ENCODE assay signal across 8 cellular contexts in genomic region chr10:102776779-102777417, GRCh38. TPM values are rescaled to one million over a fixed set of nuclear protein-coding genes. Genes with fewer than 3 reads are reported as not detected.
DNase-seq lines count a peak whose midpoint lies in the region; ATAC-seq and TF ChIP-seq lines count a peak whose summit lies in the region.

No MANE protein-coding gene starts in this region.

- H3K36me3 ChIP-seq in right atrium auricular region (no peaks in the 10 kb centered on the region), psoas muscle (ENCODE audit: insufficient read depth in 1 of 2, low read depth in 1 of 2) (no peaks in the 10 kb centered on the region)
- peaks cover 3% of the 10 kb centered on the region for H3K36me3 ChIP-seq in effector memory CD4-positive, alpha-beta T cell (ENCODE audit: control insufficient read depth, insufficient read depth, low read length)

- H3K27ac ChIP-seq in right atrium auricular region, result peak overlapping the region; percentile 95 to 99
- peak overlapping the region; percentile 98 for H3K27ac ChIP-seq in psoas muscle
- no peak overlapping the region for H3K27ac ChIP-seq in effector memory CD4-positive, alpha-beta T cell (ENCODE audit: insufficient read depth, low read length, poor library complexity, severe bottlenecking)

- no peak overlapping the region for H3K4me3 Mint-ChIP-seq in activated CD4-positive, alpha-beta T cell treated with anti-CD3 and anti-CD28 coated beads, Interleukin-2, amount 10 ng/mL, durations not matched to agents 24 days and 14 days

- peaks cover 41% of the 10 kb centered on the region for H3K4me1 Mint-ChIP-seq in activated CD4-positive, alpha-beta T cell treated with anti-CD3 and anti-CD28 coated beads, Interleukin-2, amount 10 ng/mL, durations not matched to agents 24 days and 14 days

- peaks cover 0 to 90% of the 10 kb centered on the region in 2 donors for H3K4me1 ChIP-seq in right atrium auricular region
- peaks cover 77% of the 10 kb centered on the region for H3K4me1 ChIP-seq in psoas muscle
- H3K4me1 ChIP-seq in effector memory CD4-positive, alpha-beta T cell (ENCODE audit: control insufficient read depth, insufficient read depth, low read length, poor library complexity, severe bottlenecking), result peaks cover 11% of the 10 kb centered on the region

- intact Hi-C loops in activated CD4-positive, alpha-beta T cell treated with anti-CD3 and anti-CD28 coated beads, Interleukin-2, amount 10 ng/mL, durations not matched to agents 24 days and 14 days (cut with micrococcal nuclease), result loop anchor here (2.0 kb wide), 1 partner anchor 14 kb away; no protein-coding TSS in a partner anchor
- intact Hi-C loops in psoas muscle (cut with DNase I), result loop anchor here (2.0 to 10.0 kb wide), 3 partner anchors 20 to 132 kb away; partner anchors contain the start of gene TRIM8 (in 1 of the 2)

- no peaks in the 10 kb centered on the region for H3K27me3 ChIP-seq in right atrium auricular region
- no peaks in the 10 kb centered on the region for H3K27me3 ChIP-seq in psoas muscle (ENCODE audit: insufficient read depth in 3 of 3, low read length in 2 of 3)
- H3K27me3 ChIP-seq in effector memory CD4-positive, alpha-beta T cell (replicated peaks; ENCODE audit: control insufficient read depth, insufficient read depth, low read length, poor library complexity, severe bottlenecking), result no peaks in the 10 kb centered on the region

- 3 to 4% (median 4%) methylated on average over 9 of the region's 9 CpGs for WGBS in psoas muscle, 3 donors

- peaks cover 21% of the 10 kb centered on the region for H3K36me3 Mint-ChIP-seq in activated CD4-positive, alpha-beta T cell treated with anti-CD3 and anti-CD28 coated beads, Interleukin-2, amount 10 ng/mL, durations not matched to agents 24 days and 14 days (ENCODE audit: low read depth)

- H3K27ac Mint-ChIP-seq in activated CD4-positive, alpha-beta T cell treated with anti-CD3 and anti-CD28 coated beads, Interleukin-2, amount 10 ng/mL, durations not matched to agents 24 days and 14 days, result peak overlapping the region; percentile 9

- H3K9me3 ChIP-seq in right atrium auricular region (no peaks in the 10 kb centered on the region), psoas muscle (no peaks in the 10 kb centered on the region)
- no peaks in the 10 kb centered on the region for H3K9me3 ChIP-seq in effector memory CD4-positive, alpha-beta T cell (ENCODE audit: control insufficient read depth, low read length)

- ATAC-seq in psoas muscle, result peak; percentile 71 to 81 (median 74)
- ATAC-seq in HG03280 (IDR thresholded peaks at IDR 0.05; ENCODE audit: unreplicated experiment), result no peak

- no peaks in the 10 kb centered on the region for H3K27me3 Mint-ChIP-seq in activated CD4-positive, alpha-beta T cell treated with anti-CD3 and anti-CD28 coated beads, Interleukin-2, amount 10 ng/mL, durations not matched to agents 24 days and 14 days

- H3K9me3 Mint-ChIP-seq in activated CD4-positive, alpha-beta T cell treated with anti-CD3 and anti-CD28 coated beads, Interleukin-2, amount 10 ng/mL, durations not matched to agents 24 days and 14 days, result no peaks in the 10 kb centered on the region

- H3K4me3 ChIP-seq in right atrium auricular region (peak overlapping the region; percentile 50 to 56), psoas muscle (peak overlapping the region; percentile 81)
- H3K4me3 ChIP-seq in effector memory CD4-positive, alpha-beta T cell (ENCODE audit: insufficient read depth, low read depth, low read length, poor library complexity, severe bottlenecking), result no peak overlapping the region

- no peak for DNase-seq in activated CD4-positive, alpha-beta T cell treated with anti-CD3 and anti-CD28 coated beads, Interleukin-2, amount 10 ng/mL, durations not matched to agents 24 days and 14 days
- DNase-seq in activated CD4-positive, alpha-beta T cell treated with anti-CD3 and anti-CD28 coated beads, Interleukin-2, amount 50 U/mL, for 1 hour, result no peak
- DNase-seq in amygdala (lab: John Stamatoyannopoulos, UW), result peak in 40 of 56 donors; percentile 15 to 67 (median 36)
- peak; percentile 96 for DNase-seq in right atrium auricular region (ENCODE audit: low spot score)
- DNase-seq in psoas muscle, result peak; percentile 85 to 92
- DNase-seq in effector memory CD4-positive, alpha-beta T cell, result no peak
- DNase-seq in T-helper 9 cell, result no peak

- TF ChIP-seq CTCF in right atrium auricular region (IDR thresholded peaks at IDR 0.05) (no peak), psoas muscle (IDR thresholded peaks at IDR 0.05) (no peak)

RNA-seq across cellular contexts. Expression of gene WBP1L, which starts 33.1 kb away (rescaled TPM):
- total RNA-seq in activated CD4-positive, alpha-beta T cell treated with anti-CD3 and anti-CD28 coated beads, Interleukin-2, amount 10 ng/mL, durations not matched to agents 24 days and 14 days, result 15.6 and 15.8 TPM in 2 replicates
- total RNA-seq in right atrium auricular region (10 to 100 TPM; 46.1 to 94.4 TPM), psoas muscle (10 to 100 TPM; 47.2 to 77.2 (median 54.5) TPM)
- polyA plus RNA-seq in psoas muscle, result 10 to 100 TPM; 26.4 to 56.4 (median 54.1) TPM

Comparison
In these comparisons a context has a peak if more than half of its experiments do, and no peak if none do; other contexts are left out.
1. DNase-seq: peak in amygdala (40 of 56), right atrium auricular region (single experiment) and psoas muscle (2 of 2); none in activated CD4-positive, alpha-beta T cell treated with anti-CD3 and anti-CD28 coated beads, Interleukin-2, amount 10 ng/mL, durations not matched to agents 24 days and 14 days (single experiment), activated CD4-positive, alpha-beta T cell treated with anti-CD3 and anti-CD28 coated beads, Interleukin-2, amount 50 U/mL, for 1 hour (single experiment), effector memory CD4-positive, alpha-beta T cell (0 of 3) and T-helper 9 cell (single experiment).